ENCODE assay signal across 36 cellular contexts in genomic region chr7:117679120-117679519, GRCh38.
"Had no signal": no experiment of that assay in that cellular context is flagged by ENCODE, and none has a peak within 500 bp of the region (broad histone marks: within the 10 kb centered on the region; RNA-seq: fewer than 3 reads in every experiment).

No MANE protein-coding gene starts in this region.

- H3K27me3 ChIP-seq: MG63 had no signal

- H3K36me3 ChIP-seq: MG63 had no signal

- DNase-seq: Karpas-422, Kasumi-1, MG63, MM.1S, MV-4-11, NCI-H1048, NCI-H1092, NCI-H1092 treated with DMSO at 0.1 percent for 48 hours, NCI-H1105, NCI-H1105 treated with DMSO at 0.1 percent for 48 hours, NCI-H1417, NCI-H1417 treated with DMSO at 0.1 percent for 48 hours, NCI-H1436, NCI-H1436 treated with DMSO at 0.1 percent for 48 hours, NCI-H146, NCI-H1694, NCI-H1694 treated with DMSO at 0.1 percent for 48 hours, NCI-H187, NCI-H187 treated with DMSO at 0.1 percent for 48 hours, NCI-H1930, NCI-H2029, NCI-H2029 treated with DMSO at 0.1 percent for 48 hours, NCI-H2081, NCI-H2081 treated with DMSO at 0.1 percent for 48 hours, NCI-H2107, NCI-H2171, NCI-H2171 treated with DMSO at 0.1 percent for 48 hours, NCI-H2227 treated with DMSO at 0.1 percent for 48 hours, NCI-H226, NCI-H345, NCI-H446, NCI-H446 treated with DMSO at 0.1 percent for 48 hours, NCI-H510A, NCI-H510A treated with DMSO at 0.1 percent for 48 hours, NCI-H524, NCI-H524 treated with DMSO at 0.1 percent for 48 hours had no signal

- H3K9me3 ChIP-seq: MG63 had no signal

- H3K4me3 ChIP-seq: MG63 had no signal
